In the genomic region with DNA sequence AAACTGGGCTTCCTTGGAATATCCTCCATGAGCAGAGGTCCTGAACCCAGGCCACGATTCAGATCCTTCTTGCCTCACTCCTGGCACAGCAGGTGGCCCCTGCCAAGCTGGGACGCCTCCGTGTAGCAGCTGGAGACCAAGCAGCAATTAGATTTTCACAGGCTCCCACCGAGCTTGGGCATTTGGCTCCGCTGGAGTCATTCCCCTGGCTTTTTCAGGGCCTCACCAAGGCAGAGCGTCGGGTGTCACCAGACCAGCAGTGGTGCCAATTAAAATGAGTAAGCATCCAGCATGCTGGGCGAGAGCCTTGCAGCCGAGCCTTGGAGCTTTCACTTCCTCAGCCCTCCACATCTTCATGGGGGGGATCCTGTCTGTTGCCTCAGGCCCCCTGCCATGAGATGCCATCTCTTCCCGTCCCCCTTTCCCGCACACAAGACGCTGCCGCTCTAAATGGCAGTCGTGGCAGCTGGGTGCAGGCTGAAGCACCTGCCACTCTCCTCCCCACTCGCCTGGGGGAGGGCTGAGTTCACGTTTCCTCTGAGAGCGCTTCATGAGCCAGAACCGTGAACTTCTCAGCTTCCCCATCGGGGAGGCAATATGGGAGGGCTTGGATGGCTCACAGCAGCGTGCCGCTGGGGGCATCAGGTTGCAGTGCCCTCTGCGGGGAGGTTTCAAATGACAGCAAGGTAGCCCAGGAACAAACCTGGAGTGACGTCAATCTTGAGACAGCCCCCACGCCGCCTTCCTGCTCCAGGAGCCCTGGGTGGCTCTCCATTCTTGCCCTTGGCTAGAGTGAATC, we compare ENCODE assay signal across 8 cellular contexts. TPM values are rescaled to one million over a fixed set of nuclear protein-coding genes. Genes with fewer than 3 reads are reported as not detected.
DNase-seq lines count a peak whose midpoint lies in the region; ATAC-seq, FAIRE-seq and TF ChIP-seq lines count a peak whose summit lies in the region.

No MANE protein-coding gene starts in this region.

- H3K4me1 Mint-ChIP-seq in Caco-2 (ENCODE audit: low read depth, unreplicated experiment): peaks cover 42% of the 10 kb centered on the region
- H3K4me1 Mint-ChIP-seq in astrocyte (ENCODE audit: low read depth, unreplicated experiment): peaks cover 25% of the 10 kb centered on the region

- peak overlapping the region; percentile 72 for H3K27ac ChIP-seq in astrocyte (ENCODE audit: low read depth, low read length)

- H3K27me3 ChIP-seq in Caco-2 (replicated peaks; ENCODE audit: control insufficient read depth, insufficient read depth, low read length) (no peaks in the 10 kb centered on the region), astrocyte (ENCODE audit: insufficient read depth, low read length) (no peaks in the 10 kb centered on the region)

- H3K4me3 ChIP-seq in Caco-2 (ENCODE audit: low read depth, low read length) (no peak overlapping the region), astrocyte (ENCODE audit: insufficient read depth, low read depth, low read length) (no peak overlapping the region)

- POLR2A ChIA-PET in Caco-2 (lab: Charles Lee): interaction anchor here (1.0 kb wide), 1 partner anchor 10 kb away, joined by 4 read pairs; no protein-coding TSS in a partner anchor

- H3K4me1 ChIP-seq in Caco-2: peaks cover 58% of the 10 kb centered on the region
- H3K4me1 ChIP-seq in astrocyte (ENCODE audit: insufficient read depth, low read length): peaks cover 33% of the 10 kb centered on the region

- CTCF ChIA-PET in Caco-2 (lab: Charles Lee): no interaction called here

- H3K36me3 ChIP-seq in Caco-2 (ENCODE audit: control insufficient read depth, insufficient read depth, low read length) (peaks cover 17% of the 10 kb centered on the region), astrocyte (ENCODE audit: insufficient read depth, low read length) (no peaks in the 10 kb centered on the region)

- H3K4me2 ChIP-seq in astrocyte (ENCODE audit: low read length): peak overlapping the region; percentile 62

- H3K9me3 ChIP-seq in Caco-2: no peaks in the 10 kb centered on the region
- H3K9me3 ChIP-seq in astrocyte (ENCODE audit: insufficient read depth, low read depth, low read length): no peaks in the 10 kb centered on the region

- FAIRE-seq in astrocyte (lab: Jason Lieb, UNC): no peak

- H4K20me1 ChIP-seq in astrocyte (ENCODE audit: insufficient read depth, low read length): no peaks in the 10 kb centered on the region

- ATAC-seq in GM21447 (IDR thresholded peaks at IDR 0.05; ENCODE audit: unreplicated experiment) (peak; percentile 67), HG02970 (IDR thresholded peaks at IDR 0.05; ENCODE audit: low FRiP score, unreplicated experiment) (no peak)

- no peak for DNase-seq in Caco-2
- peak; percentile 61 to 63 for DNase-seq in Kasumi-1 (lab: John Stamatoyannopoulos, UW)
- peak in 4 of 5 experiments; percentile 24 to 88 (median 60) for DNase-seq in T-helper 2 cell
- DNase-seq in astrocyte (ENCODE audit: low read depth): peak; percentile 75
- peak; percentile 90 for DNase-seq in medulla oblongata (ENCODE audit: extremely low spot score)
- peak; percentile 42 for DNase-seq in stimulated activated CD8-positive, alpha-beta memory T cell treated with anti-CD3 and anti-CD28 coated beads, Interleukin-4, amount 100 ng/mL, for 24 hours (ENCODE audit: low read depth)

- TF ChIP-seq CTCF in Caco-2 (IDR thresholded peaks at IDR 0.05; ENCODE audit: insufficient read depth in 1 of 2, low read depth in 1 of 2, low read length in 1 of 2, severe bottlenecking in 1 of 2, unreplicated experiment in 1 of 2): no peak
- TF ChIP-seq CTCF in astrocyte (IDR thresholded peaks at IDR 0.05; ENCODE audit: insufficient read depth, low read depth, low read length): no peak

- peak overlapping the region; percentile 66 for H3K9ac ChIP-seq in astrocyte (ENCODE audit: low read length)

- H3K4me3 Mint-ChIP-seq in Caco-2 (ENCODE audit: unreplicated experiment) (no peak overlapping the region), astrocyte (ENCODE audit: unreplicated experiment) (no peak overlapping the region)

- H3K9me3 Mint-ChIP-seq in Caco-2 (ENCODE audit: unreplicated experiment) (no peaks in the 10 kb centered on the region), astrocyte (ENCODE audit: unreplicated experiment) (no peaks in the 10 kb centered on the region)

- no peaks in the 10 kb centered on the region for H3K27me3 Mint-ChIP-seq in Caco-2 (ENCODE audit: insufficient read depth, unreplicated experiment)
- H3K27me3 Mint-ChIP-seq in astrocyte (ENCODE audit: low read depth, unreplicated experiment): no peaks in the 10 kb centered on the region

- H3K36me3 Mint-ChIP-seq in Caco-2 (ENCODE audit: insufficient read depth, unreplicated experiment) (peaks cover 52% of the 10 kb centered on the region), astrocyte (ENCODE audit: low read depth, unreplicated experiment) (peaks cover 29% of the 10 kb centered on the region)

- no TSS peak for BruUV-seq in Caco-2 (replicated peaks; lab: Mats Ljungman, UMichigan)

- H3K79me2 ChIP-seq in astrocyte (ENCODE audit: insufficient read depth, low read length): no peaks in the 10 kb centered on the region

- intact Hi-C loops in Caco-2 (cut with micrococcal nuclease; ENCODE audit: unreplicated experiment): no loop called here

- H2AFZ ChIP-seq in astrocyte (ENCODE audit: low read depth, low read length): peak overlapping the region; percentile 48

- peak overlapping the region; percentile 66 for H3K27ac Mint-ChIP-seq in Caco-2 (ENCODE audit: unreplicated experiment)
- H3K27ac Mint-ChIP-seq in astrocyte (ENCODE audit: unreplicated experiment): peak overlapping the region; percentile 96

RNA-seq across cellular contexts. Expression of a gene that starts 11.7 kb away (rescaled TPM):
- 54.4 and 55.9 TPM in 2 replicates for total RNA-seq in Caco-2 (2022)
- total RNA-seq in astrocyte: 27.9 and 33.7 TPM in 2 replicates

RNA-seq across cellular contexts. Expression of a gene that starts 47.5 kb away (rescaled TPM):
- total RNA-seq in Caco-2 (2022) (32.7 and 33.6 TPM in 2 replicates), astrocyte (20.9 and 23.5 TPM in 2 replicates)

RNA-seq across cellular contexts. Expression of a gene that starts 47.7 kb away (rescaled TPM):
- total RNA-seq in Caco-2 (2022) (101 and 110 TPM in 2 replicates), astrocyte (52.8 and 53.5 TPM in 2 replicates)

Comparison
In these comparisons a context has a peak if more than half of its experiments do, and no peak if none do; other contexts are left out.
1. DNase-seq: peak in Kasumi-1 (2 of 2), T-helper 2 cell (4 of 5), astrocyte (single experiment), medulla oblongata (single experiment) and stimulated activated CD8-positive, alpha-beta memory T cell treated with anti-CD3 and anti-CD28 coated beads, Interleukin-4, amount 100 ng/mL, for 24 hours (single experiment); none in Caco-2 (0 of 2).